In the genomic region with DNA sequence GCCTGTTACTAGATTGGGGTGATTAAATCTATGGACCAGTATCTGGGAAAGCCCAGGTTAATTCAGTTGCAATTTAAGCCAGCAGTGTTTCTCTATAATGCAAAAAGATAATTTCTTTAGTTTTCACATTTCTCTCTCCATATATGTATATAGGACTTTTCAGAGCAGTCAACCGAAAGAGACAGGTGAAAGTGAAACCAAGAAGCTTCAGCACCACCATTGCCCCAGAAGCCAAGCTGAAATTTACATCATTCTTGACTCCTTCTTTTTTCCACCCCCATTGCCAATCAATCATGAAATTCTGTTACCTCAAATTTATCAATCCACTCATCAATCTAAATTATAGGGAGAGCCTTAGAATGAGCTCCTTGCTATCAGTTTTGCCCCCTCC, we compare ENCODE assay signal across 8 cellular contexts. TPM values are rescaled to one million over a fixed set of nuclear protein-coding genes. Genes with fewer than 3 reads are reported as not detected.
DNase-seq lines count a peak whose midpoint lies in the region; ATAC-seq lines count a peak whose summit lies in the region.

No MANE protein-coding gene starts in this region.

- H3K36me3 Mint-ChIP-seq in stimulated activated naive CD8-positive, alpha-beta T cell treated with anti-CD3 and anti-CD28 coated beads, Interleukin-15, Interleukin-2, amounts not matched to agents 100 ng/mL and 50 ng/mL, for 24 hours (ENCODE audit: low read depth): no peaks in the 10 kb centered on the region
- no peaks in the 10 kb centered on the region for H3K36me3 Mint-ChIP-seq in activated naive CD8-positive, alpha-beta T cell treated with anti-CD3 and anti-CD28 coated beads, Interleukin-2, amount 10 ng/mL, durations not matched to agents 7 days and 5 days
- H3K36me3 Mint-ChIP-seq in naive B cell: peaks cover 0 to 8% of the 10 kb centered on the region in 2 donors

- ATAC-seq in stimulated activated naive CD8-positive, alpha-beta T cell treated with anti-CD3 and anti-CD28 coated beads, Interleukin-15, Interleukin-2, amounts not matched to agents 100 U/mL and 50 U/mL, for 24 hours: no peak
- ATAC-seq in HG03196 (IDR thresholded peaks at IDR 0.05; ENCODE audit: unreplicated experiment) (peak; percentile 69), naive B cell (ENCODE audit: low read depth in 2 of 2) (peak; percentile 36 to 40)
- peak; percentile 15 for ATAC-seq in activated naive CD8-positive, alpha-beta T cell treated with anti-CD3 and anti-CD28 coated beads, Interleukin-2, amount 10 ng/mL, durations not matched to agents 7 days and 5 days (ENCODE audit: low read depth)

- H3K4me3 Mint-ChIP-seq in stimulated activated naive CD8-positive, alpha-beta T cell treated with anti-CD3 and anti-CD28 coated beads, Interleukin-15, Interleukin-2, amounts not matched to agents 100 ng/mL and 50 ng/mL, for 24 hours: peak overlapping the region; percentile 82
- peak overlapping the region; percentile 82 for H3K4me3 Mint-ChIP-seq in activated naive CD8-positive, alpha-beta T cell treated with anti-CD3 and anti-CD28 coated beads, Interleukin-2, amount 10 ng/mL, durations not matched to agents 7 days and 5 days
- peak overlapping the region; percentile 81 to 98 (median 90) for H3K4me3 Mint-ChIP-seq in naive B cell

- H3K9me3 Mint-ChIP-seq in stimulated activated naive CD8-positive, alpha-beta T cell treated with anti-CD3 and anti-CD28 coated beads, Interleukin-15, Interleukin-2, amounts not matched to agents 100 ng/mL and 50 ng/mL, for 24 hours: no peaks in the 10 kb centered on the region
- H3K9me3 Mint-ChIP-seq in activated naive CD8-positive, alpha-beta T cell treated with anti-CD3 and anti-CD28 coated beads, Interleukin-2, amount 10 ng/mL, durations not matched to agents 7 days and 5 days: no peaks in the 10 kb centered on the region
- H3K9me3 Mint-ChIP-seq in naive B cell: peaks cover 0 to 7% (median 4%) of the 10 kb centered on the region in 7 donors

- H3K4me1 Mint-ChIP-seq in stimulated activated naive CD8-positive, alpha-beta T cell treated with anti-CD3 and anti-CD28 coated beads, Interleukin-15, Interleukin-2, amounts not matched to agents 100 ng/mL and 50 ng/mL, for 24 hours (ENCODE audit: low read depth): peaks cover 36% of the 10 kb centered on the region
- peaks cover 25% of the 10 kb centered on the region for H3K4me1 Mint-ChIP-seq in activated naive CD8-positive, alpha-beta T cell treated with anti-CD3 and anti-CD28 coated beads, Interleukin-2, amount 10 ng/mL, durations not matched to agents 7 days and 5 days
- H3K4me1 Mint-ChIP-seq in naive B cell: peaks cover 28 to 39% (median 34%) of the 10 kb centered on the region in 3 donors

- no peak for DNase-seq in stimulated activated naive CD8-positive, alpha-beta T cell treated with anti-CD3 and anti-CD28 coated beads, Interleukin-15, Interleukin-2, amounts not matched to agents 100 U/mL and 50 U/mL, for 24 hours
- DNase-seq in activated naive CD8-positive, alpha-beta T cell treated with anti-CD3 and anti-CD28 coated beads, Interleukin-2, amount 10 ng/mL, durations not matched to agents 7 days and 5 days: no peak
- DNase-seq in naive B cell (peak; percentile 7), HPDE6-E6E7 (ENCODE audit: extremely low spot score) (no peak), NCI-H2107 treated with DMSO at 0.1 percent for 48 hours (lab: John Stamatoyannopoulos, UW; ENCODE audit: unreplicated experiment) (no peak), NCI-H2196 treated with DMSO at 0.1 percent for 48 hours (lab: John Stamatoyannopoulos, UW; ENCODE audit: unreplicated experiment) (no peak)

- H3K27me3 Mint-ChIP-seq in stimulated activated naive CD8-positive, alpha-beta T cell treated with anti-CD3 and anti-CD28 coated beads, Interleukin-15, Interleukin-2, amounts not matched to agents 100 ng/mL and 50 ng/mL, for 24 hours: peaks cover 55% of the 10 kb centered on the region
- peaks cover 36% of the 10 kb centered on the region for H3K27me3 Mint-ChIP-seq in activated naive CD8-positive, alpha-beta T cell treated with anti-CD3 and anti-CD28 coated beads, Interleukin-2, amount 10 ng/mL, durations not matched to agents 7 days and 5 days
- peaks cover 53 to 56% (median 55%) of the 10 kb centered on the region in 3 donors for H3K27me3 Mint-ChIP-seq in naive B cell

- POLR2A ChIA-PET in activated naive CD8-positive, alpha-beta T cell treated with anti-CD3 and anti-CD28 coated beads, Interleukin-2, amount 10 ng/mL, durations not matched to agents 7 days and 5 days (lab: Charles Lee): no interaction called here

- no peak overlapping the region for H3K27ac Mint-ChIP-seq in stimulated activated naive CD8-positive, alpha-beta T cell treated with anti-CD3 and anti-CD28 coated beads, Interleukin-15, Interleukin-2, amounts not matched to agents 100 ng/mL and 50 ng/mL, for 24 hours
- peak overlapping the region; percentile 62 for H3K27ac Mint-ChIP-seq in activated naive CD8-positive, alpha-beta T cell treated with anti-CD3 and anti-CD28 coated beads, Interleukin-2, amount 10 ng/mL, durations not matched to agents 7 days and 5 days
- H3K27ac Mint-ChIP-seq in naive B cell: peak overlapping the region in 1 of 6 donors; percentile 1

RNA-seq across cellular contexts. Expression of gene LRP2, which starts 2.8 kb away (rescaled TPM):
- total RNA-seq in activated naive CD8-positive, alpha-beta T cell treated with anti-CD3 and anti-CD28 coated beads, Interleukin-2, amount 10 ng/mL, durations not matched to agents 7 days and 5 days: under 1 TPM; 0.40 to 0.47 TPM
- not detected for polyA plus RNA-seq in naive B cell (ENCODE audit: low read depth in 6 of 6)
